ENCODE assay signal across 22 cellular contexts in genomic region chr17:67725232-67726206, GRCh38. TPM values are rescaled to one million over a fixed set of nuclear protein-coding genes. Genes with fewer than 3 reads are reported as not detected.
A peak's percentile ranks its signal among the peaks of the same experiment; 100 is the strongest.
DNase-seq lines count a peak whose midpoint lies in the region; ATAC-seq and TF ChIP-seq lines count a peak whose summit lies in the region.
"Had no signal": no experiment of that assay in that cellular context is flagged by ENCODE, and none has a peak within 500 bp of the region (broad histone marks: within the 10 kb centered on the region; RNA-seq: fewer than 3 reads in every experiment).

No MANE protein-coding gene starts in this region.

- no peak overlapping the region for H3K4me3 ChIP-seq in HL-60 (replicated peaks; ENCODE audit: insufficient read depth, low read length)
- H3K4me3 ChIP-seq: gastrocnemius medialis, MG63 had no signal

- DNase-seq in activated T-cell treated with anti-CD3 and anti-CD28 coated beads, Interleukin-2, amount 50 U/mL, for 72 hours, result no peak
- DNase-seq in activated T-cell treated with anti-CD3 and anti-CD28 coated beads, Interleukin-2, amount 50 U/mL, for 1 hour, result no peak
- DNase-seq in HL-60 (ENCODE audit: low read depth in 1 of 2, low spot score in 1 of 2), result no peak
- no peak for DNase-seq in activated T-helper 2 cell treated with anti-CD3 and anti-CD28 coated beads, Interferon-gamma antibody, Interleukin-2, Interleukin-4, amounts not matched to agents 10 μg/mL and 5 μg/mL and 100 μg/mL, durations not matched to agents 14 hours and 24 hours and 36 hours (ENCODE audit: low spot score)
- peak in 7 of 10 donors; percentile 24 to 81 (median 53) for DNase-seq in naive thymus-derived CD8-positive, alpha-beta T cell
- DNase-seq in NCI-H1417 treated with DMSO at 0.1 percent for 48 hours (lab: John Stamatoyannopoulos, UW), result no peak
- DNase-seq in ureter (ENCODE audit: low spot score), result no peak
- DNase-seq: activated B cell treated with CpG ODN at 0.5 μM for 24 hours; gastrocnemius medialis; hypothalamus; left ventricle myocardium superior; MG63; NCI-H1694; NCI-H69; right cardiac atrium; stimulated activated CD4-positive, alpha-beta T cell treated with anti-CD3 and anti-CD28 coated beads, Interleukin-12 subunit alpha, Interleukin-12 subunit beta, amount 100 ng/mL, for 4 hours; T1000 had no signal

- H3K27me3 ChIP-seq in HL-60 (ENCODE audit: insufficient read depth, poor library complexity, severe bottlenecking), result no peaks in the 10 kb centered on the region
- H3K27me3 ChIP-seq: gastrocnemius medialis, MG63 had no signal

- H3K27me3 Mint-ChIP-seq in activated T-cell treated with anti-CD3 and anti-CD28 coated beads, Interleukin-2, amount 50 U/mL, for 72 hours (ENCODE audit: low read depth), result no peaks in the 10 kb centered on the region
- no peaks in the 10 kb centered on the region for H3K27me3 Mint-ChIP-seq in activated T-helper 2 cell treated with anti-CD3 and anti-CD28 coated beads, Interferon-gamma antibody, Interleukin-2, Interleukin-4, amounts not matched to agents 10 μg/mL and 5 μg/mL and 100 μg/mL, durations not matched to agents 14 hours and 24 hours and 36 hours (ENCODE audit: low read depth)
- H3K27me3 Mint-ChIP-seq in naive thymus-derived CD8-positive, alpha-beta T cell, result no peaks in the 10 kb centered on the region
- H3K27me3 Mint-ChIP-seq: activated B cell treated with CpG ODN at 0.5 μM for 24 hours had no signal

- peaks cover 6 to 52% of the 10 kb centered on the region in 2 donors for H3K36me3 Mint-ChIP-seq in activated T-cell treated with anti-CD3 and anti-CD28 coated beads, Interleukin-2, amount 50 U/mL, for 72 hours (ENCODE audit: insufficient read depth in 2 of 2)
- H3K36me3 Mint-ChIP-seq in activated T-helper 2 cell treated with anti-CD3 and anti-CD28 coated beads, Interferon-gamma antibody, Interleukin-2, Interleukin-4, amounts not matched to agents 10 μg/mL and 5 μg/mL and 100 μg/mL, durations not matched to agents 14 hours and 24 hours and 36 hours (ENCODE audit: low read depth), result peaks cover 88% of the 10 kb centered on the region
- peaks cover 5 to 97% (median 27%) of the 10 kb centered on the region in 3 donors for H3K36me3 Mint-ChIP-seq in naive thymus-derived CD8-positive, alpha-beta T cell

- intact Hi-C loops in activated T-helper 2 cell treated with anti-CD3 and anti-CD28 coated beads, Interferon-gamma antibody, Interleukin-2, Interleukin-4, amounts not matched to agents 10 μg/mL and 5 μg/mL and 100 μg/mL, durations not matched to agents 14 hours and 24 hours and 36 hours (cut with micrococcal nuclease), result no loop called here

- H3K4me3 Mint-ChIP-seq in activated T-cell treated with anti-CD3 and anti-CD28 coated beads, Interleukin-2, amount 50 U/mL, for 72 hours, result peak overlapping the region in 1 of 2 donors; percentile 36
- no peak overlapping the region for H3K4me3 Mint-ChIP-seq in activated T-helper 2 cell treated with anti-CD3 and anti-CD28 coated beads, Interferon-gamma antibody, Interleukin-2, Interleukin-4, amounts not matched to agents 10 μg/mL and 5 μg/mL and 100 μg/mL, durations not matched to agents 14 hours and 24 hours and 36 hours (ENCODE audit: low read depth)
- peak overlapping the region; percentile 12 to 80 (median 60) for H3K4me3 Mint-ChIP-seq in naive thymus-derived CD8-positive, alpha-beta T cell
- H3K4me3 Mint-ChIP-seq: activated B cell treated with CpG ODN at 0.5 μM for 24 hours, mesothelial cell of epicardium, nephron had no signal

- H3K27ac ChIP-seq in HL-60 (replicated peaks), result peak overlapping the region; percentile 1; the same call in 1 of the 2 replicates
- H3K27ac ChIP-seq: C4-2B, gastrocnemius medialis, parathyroid adenoma had no signal

- POLR2A ChIA-PET in naive thymus-derived CD8-positive, alpha-beta T cell (lab: Charles Lee), result interaction anchor here (0.9 kb wide), 1 partner anchor 11 kb away, joined by 3 read pairs; no protein-coding TSS in a partner anchor

- H3K4me1 Mint-ChIP-seq in activated T-cell treated with anti-CD3 and anti-CD28 coated beads, Interleukin-2, amount 50 U/mL, for 72 hours (ENCODE audit: low read depth), result peaks cover 38% of the 10 kb centered on the region
- H3K4me1 Mint-ChIP-seq in activated T-helper 2 cell treated with anti-CD3 and anti-CD28 coated beads, Interferon-gamma antibody, Interleukin-2, Interleukin-4, amounts not matched to agents 10 μg/mL and 5 μg/mL and 100 μg/mL, durations not matched to agents 14 hours and 24 hours and 36 hours (ENCODE audit: low read depth), result peaks cover 19% of the 10 kb centered on the region
- peaks cover 9 to 41% (median 40%) of the 10 kb centered on the region in 4 donors for H3K4me1 Mint-ChIP-seq in naive thymus-derived CD8-positive, alpha-beta T cell
- H3K4me1 Mint-ChIP-seq: activated B cell treated with CpG ODN at 0.5 μM for 24 hours, mesothelial cell of epicardium, nephron had no signal

- no peak for ATAC-seq in activated T-cell treated with anti-CD3 and anti-CD28 coated beads, Interleukin-2, amount 50 U/mL, for 72 hours (replicated peaks in 1 of 2)
- ATAC-seq in naive thymus-derived CD8-positive, alpha-beta T cell, result peak; percentile 83 to 93
- ATAC-seq: esophagus mucosa, gastrocnemius medialis, left ventricle myocardium superior, right cardiac atrium had no signal

- H3K9me3 Mint-ChIP-seq in activated T-cell treated with anti-CD3 and anti-CD28 coated beads, Interleukin-2, amount 50 U/mL, for 72 hours, result peaks cover 0 to 1% of the 10 kb centered on the region in 2 donors
- no peaks in the 10 kb centered on the region for H3K9me3 Mint-ChIP-seq in activated T-helper 2 cell treated with anti-CD3 and anti-CD28 coated beads, Interferon-gamma antibody, Interleukin-2, Interleukin-4, amounts not matched to agents 10 μg/mL and 5 μg/mL and 100 μg/mL, durations not matched to agents 14 hours and 24 hours and 36 hours
- H3K9me3 Mint-ChIP-seq in naive thymus-derived CD8-positive, alpha-beta T cell, result no peaks in the 10 kb centered on the region
- H3K9me3 Mint-ChIP-seq: activated B cell treated with CpG ODN at 0.5 μM for 24 hours, mesothelial cell of epicardium had no signal

- no peak for TF ChIP-seq CTCF in HL-60 (IDR thresholded peaks at IDR 0.05; ENCODE audit: insufficient read depth, low read length)

- H3K27ac Mint-ChIP-seq in activated T-cell treated with anti-CD3 and anti-CD28 coated beads, Interleukin-2, amount 50 U/mL, for 72 hours, result peak overlapping the region; percentile 96
- H3K27ac Mint-ChIP-seq in activated T-helper 2 cell treated with anti-CD3 and anti-CD28 coated beads, Interferon-gamma antibody, Interleukin-2, Interleukin-4, amounts not matched to agents 10 μg/mL and 5 μg/mL and 100 μg/mL, durations not matched to agents 14 hours and 24 hours and 36 hours, result peak overlapping the region; percentile 52
- H3K27ac Mint-ChIP-seq in naive thymus-derived CD8-positive, alpha-beta T cell, result peak overlapping the region; percentile 44 to 96 (median 92)
- H3K27ac Mint-ChIP-seq: activated B cell treated with CpG ODN at 0.5 μM for 24 hours, mesothelial cell of epicardium, nephron had no signal

RNA-seq across cellular contexts. Expression of gene NOL11, which starts 7.8 kb away (rescaled TPM):
- total RNA-seq in activated T-cell treated with anti-CD3 and anti-CD28 coated beads, Interleukin-2, amount 50 U/mL, for 72 hours, result 10 to 100 TPM; 47.7 to 63.6 TPM
- 81.5 and 96.2 TPM in 2 replicates for total RNA-seq in activated T-helper 2 cell treated with anti-CD3 and anti-CD28 coated beads, Interferon-gamma antibody, Interleukin-2, Interleukin-4, amounts not matched to agents 10 μg/mL and 5 μg/mL and 100 μg/mL, durations not matched to agents 14 hours and 24 hours and 36 hours
- 10 to 100 TPM; 73.7 to 82.7 TPM for total RNA-seq in naive thymus-derived CD8-positive, alpha-beta T cell
- polyA plus RNA-seq in naive thymus-derived CD8-positive, alpha-beta T cell, result 10 to 100 TPM; 14.2 to 34.8 (median 25.5) TPM
- total RNA-seq in ureter, result 52.0 TPM

Comparison
In these comparisons a context has a peak if more than half of its experiments do, and no peak if none do; other contexts are left out.
1. ATAC-seq: peak in naive thymus-derived CD8-positive, alpha-beta T cell (2 of 2); none in activated T-cell treated with anti-CD3 and anti-CD28 coated beads, Interleukin-2, amount 50 U/mL, for 72 hours (0 of 2).
2. DNase-seq: peak in naive thymus-derived CD8-positive, alpha-beta T cell (7 of 10); none in activated T-cell treated with anti-CD3 and anti-CD28 coated beads, Interleukin-2, amount 50 U/mL, for 72 hours (0 of 2), activated T-cell treated with anti-CD3 and anti-CD28 coated beads, Interleukin-2, amount 50 U/mL, for 1 hour (single experiment), HL-60 (0 of 2), activated T-helper 2 cell treated with anti-CD3 and anti-CD28 coated beads, Interferon-gamma antibody, Interleukin-2, Interleukin-4, amounts not matched to agents 10 μg/mL and 5 μg/mL and 100 μg/mL, durations not matched to agents 14 hours and 24 hours and 36 hours (single experiment), NCI-H1417 treated with DMSO at 0.1 percent for 48 hours (single experiment) and ureter (single experiment).
3. Peak in every context shown above with its lines, with median percentiles within 50 percentile points of each other: H3K27ac Mint-ChIP-seq.